ENCODE assay signal across 1 cellular context in genomic region chr9:20477940-20478620, GRCh38.
TF ChIP-seq lines count a peak whose summit lies in the region.

No MANE protein-coding gene starts in this region.

TF ChIP-seq in GM23338, 12 proteins besides CTCF, POLR2A, EP300 and RAD21 (continued from another document):
- TF ChIP-seq ZNF462 (CRISPR knock-in tag; IDR thresholded peaks at IDR 0.05): no peak
- no peak for TF ChIP-seq REST (IDR thresholded peaks at IDR 0.05; ENCODE audit: unreplicated experiment)
- no peak for TF ChIP-seq JUNB (IDR thresholded peaks at IDR 0.05; ENCODE audit: unreplicated experiment)
- TF ChIP-seq EZH2phosphoT487 (IDR thresholded peaks at IDR 0.05; ENCODE audit: unreplicated experiment): no peak
- no peak for TF ChIP-seq EZH2 (IDR thresholded peaks at IDR 0.05; ENCODE audit: low read depth, unreplicated experiment)
- TF ChIP-seq ETS1 (IDR thresholded peaks at IDR 0.05): no peak
- no peak for TF ChIP-seq ZNF114 (CRISPR knock-in tag; IDR thresholded peaks at IDR 0.05)
TF ChIP-seq in GM23338: peak in this region for 0.
